In the genomic region with DNA sequence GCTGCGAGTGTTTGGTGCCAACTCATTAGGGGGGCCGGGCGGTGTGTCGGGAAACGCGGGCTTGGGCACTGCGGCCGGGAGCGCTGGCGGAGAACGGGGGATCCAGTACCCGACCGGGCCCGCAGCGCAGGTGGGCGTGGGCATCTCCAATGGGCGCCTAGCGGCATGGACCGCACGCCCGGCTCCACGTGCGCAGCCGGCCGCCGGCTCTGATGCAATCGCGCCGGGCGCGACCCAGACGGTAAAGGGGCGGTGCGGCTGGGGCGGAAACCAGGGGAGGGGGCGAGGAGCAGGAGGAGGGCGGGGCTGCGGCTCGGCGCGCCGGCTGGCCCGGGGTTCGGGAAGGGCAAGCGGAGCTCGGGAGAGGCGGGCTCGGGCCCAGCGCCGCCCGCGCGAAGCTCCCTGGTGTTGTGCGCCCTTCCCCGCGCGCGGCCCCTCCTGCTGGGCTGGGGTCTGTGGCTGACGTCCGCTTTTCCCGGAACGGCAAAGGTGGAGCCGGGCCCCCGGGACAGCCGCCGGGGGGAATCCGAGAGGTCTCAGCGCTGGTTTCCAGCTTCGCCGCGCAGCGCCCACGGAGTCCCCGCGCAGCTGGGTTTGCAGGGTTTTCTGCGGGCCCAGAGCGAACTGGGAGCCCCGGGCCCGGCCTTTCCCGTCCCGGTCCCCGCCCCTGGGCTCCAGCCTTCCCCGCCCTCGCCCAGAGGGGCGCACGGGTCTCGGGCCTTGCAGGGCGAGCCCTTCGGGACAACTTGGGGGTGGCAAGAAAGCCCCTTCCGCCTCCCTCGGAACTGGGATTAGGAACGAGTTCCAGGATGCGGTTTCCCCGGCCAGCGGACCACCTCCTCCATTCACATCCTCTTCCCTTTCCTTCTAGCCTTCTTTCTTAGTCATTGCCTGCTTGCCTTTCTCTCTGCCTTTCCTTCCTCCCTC, we compare ENCODE assay signal across 1 cellular context.
TF ChIP-seq lines count a peak whose summit lies in the region.

No MANE protein-coding gene starts in this region.

TF ChIP-seq in HepG2, 621 proteins besides CTCF, POLR2A, EP300 and RAD21 (continues in another document):
- peak; percentile 89 for TF ChIP-seq UBTF (CRISPR knock-in tag; IDR thresholded peaks at IDR 0.05)
- peak; percentile 46; the same call in 1 of the 2 replicates for TF ChIP-seq BRCA1 (CRISPR knock-in tag; IDR thresholded peaks at IDR 0.05)
- peak; percentile 92 for TF ChIP-seq ZFYVE20 (CRISPR knock-in tag; IDR thresholded peaks at IDR 0.05; ENCODE audit: borderline replicate concordance, low read depth)
- no peak for TF ChIP-seq HNF4G (IDR thresholded peaks at IDR 0.05; ENCODE audit: borderline replicate concordance, low read depth, low read length)
- TF ChIP-seq HNF4G (CRISPR knock-in tag; IDR thresholded peaks at IDR 0.05; ENCODE audit: borderline replicate concordance, low read depth): peak; percentile 79
- no peak for TF ChIP-seq SRSF9 (IDR thresholded peaks at IDR 0.05; ENCODE audit: borderline replicate concordance, insufficient read depth, low read depth, low read length, poor library complexity, severe bottlenecking)
- TF ChIP-seq CENPT (CRISPR knock-in tag; IDR thresholded peaks at IDR 0.05; ENCODE audit: low read depth): peak; percentile 55; the same call in 1 of the 2 replicates
- peak; percentile 65; the same call in 1 of the 2 replicates for TF ChIP-seq ZNF333 (CRISPR knock-in tag; IDR thresholded peaks at IDR 0.05; ENCODE audit: borderline replicate concordance)
- TF ChIP-seq RNF2 (conservative IDR thresholded peaks at IDR 0.05; ENCODE audit: low read depth): no peak; the same call in 1 of the 2 replicates
- no peak for TF ChIP-seq DNMT3B (CRISPR knock-in tag; conservative IDR thresholded peaks at IDR 0.05)
- TF ChIP-seq PHF20 (CRISPR knock-in tag; IDR thresholded peaks at IDR 0.05): peak; percentile 60; the same call in 1 of the 2 replicates
- TF ChIP-seq, protein P1, sequence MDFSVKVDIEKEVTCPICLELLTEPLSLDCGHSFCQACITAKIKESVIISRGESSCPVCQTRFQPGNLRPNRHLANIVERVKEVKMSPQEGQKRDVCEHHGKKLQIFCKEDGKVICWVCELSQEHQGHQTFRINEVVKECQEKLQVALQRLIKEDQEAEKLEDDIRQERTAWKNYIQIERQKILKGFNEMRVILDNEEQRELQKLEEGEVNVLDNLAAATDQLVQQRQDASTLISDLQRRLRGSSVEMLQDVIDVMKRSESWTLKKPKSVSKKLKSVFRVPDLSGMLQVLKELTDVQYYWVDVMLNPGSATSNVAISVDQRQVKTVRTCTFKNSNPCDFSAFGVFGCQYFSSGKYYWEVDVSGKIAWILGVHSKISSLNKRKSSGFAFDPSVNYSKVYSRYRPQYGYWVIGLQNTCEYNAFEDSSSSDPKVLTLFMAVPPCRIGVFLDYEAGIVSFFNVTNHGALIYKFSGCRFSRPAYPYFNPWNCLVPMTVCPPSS (IDR thresholded peaks at IDR 0.05): no peak
- TF ChIP-seq KDM5A (IDR thresholded peaks at IDR 0.05; ENCODE audit: borderline replicate concordance, low read length): no peak
- TF ChIP-seq ATF7-NPFF (CRISPR knock-in tag; IDR thresholded peaks at IDR 0.05; ENCODE audit: low read depth): peak; percentile 96
- peak; percentile 57; the same call in 1 of the 2 replicates for TF ChIP-seq POLR2G (IDR thresholded peaks at IDR 0.05; ENCODE audit: low read depth, low read length)
- TF ChIP-seq, protein P2, sequence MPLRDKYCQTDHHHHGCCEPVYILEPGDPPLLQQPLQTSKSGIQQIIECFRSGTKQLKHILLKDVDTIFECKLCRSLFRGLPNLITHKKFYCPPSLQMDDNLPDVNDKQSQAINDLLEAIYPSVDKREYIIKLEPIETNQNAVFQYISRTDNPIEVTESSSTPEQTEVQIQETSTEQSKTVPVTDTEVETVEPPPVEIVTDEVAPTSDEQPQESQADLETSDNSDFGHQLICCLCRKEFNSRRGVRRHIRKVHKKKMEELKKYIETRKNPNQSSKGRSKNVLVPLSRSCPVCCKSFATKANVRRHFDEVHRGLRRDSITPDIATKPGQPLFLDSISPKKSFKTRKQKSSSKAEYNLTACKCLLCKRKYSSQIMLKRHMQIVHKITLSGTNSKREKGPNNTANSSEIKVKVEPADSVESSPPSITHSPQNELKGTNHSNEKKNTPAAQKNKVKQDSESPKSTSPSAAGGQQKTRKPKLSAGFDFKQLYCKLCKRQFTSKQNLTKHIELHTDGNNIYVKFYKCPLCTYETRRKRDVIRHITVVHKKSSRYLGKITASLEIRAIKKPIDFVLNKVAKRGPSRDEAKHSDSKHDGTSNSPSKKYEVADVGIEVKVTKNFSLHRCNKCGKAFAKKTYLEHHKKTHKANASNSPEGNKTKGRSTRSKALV (CRISPR knock-in tag; IDR thresholded peaks at IDR 0.05): no peak; the same call in 1 of the 2 replicates
- peak; percentile 99 for TF ChIP-seq DMAP1 (CRISPR knock-in tag; IDR thresholded peaks at IDR 0.05)
- no peak for TF ChIP-seq MEF2D (CRISPR knock-in tag; IDR thresholded peaks at IDR 0.05)
- TF ChIP-seq DNMT1 (CRISPR knock-in tag; IDR thresholded peaks at IDR 0.05): peak; percentile 84; the same call in 1 of the 2 replicates
- TF ChIP-seq, protein P3, sequence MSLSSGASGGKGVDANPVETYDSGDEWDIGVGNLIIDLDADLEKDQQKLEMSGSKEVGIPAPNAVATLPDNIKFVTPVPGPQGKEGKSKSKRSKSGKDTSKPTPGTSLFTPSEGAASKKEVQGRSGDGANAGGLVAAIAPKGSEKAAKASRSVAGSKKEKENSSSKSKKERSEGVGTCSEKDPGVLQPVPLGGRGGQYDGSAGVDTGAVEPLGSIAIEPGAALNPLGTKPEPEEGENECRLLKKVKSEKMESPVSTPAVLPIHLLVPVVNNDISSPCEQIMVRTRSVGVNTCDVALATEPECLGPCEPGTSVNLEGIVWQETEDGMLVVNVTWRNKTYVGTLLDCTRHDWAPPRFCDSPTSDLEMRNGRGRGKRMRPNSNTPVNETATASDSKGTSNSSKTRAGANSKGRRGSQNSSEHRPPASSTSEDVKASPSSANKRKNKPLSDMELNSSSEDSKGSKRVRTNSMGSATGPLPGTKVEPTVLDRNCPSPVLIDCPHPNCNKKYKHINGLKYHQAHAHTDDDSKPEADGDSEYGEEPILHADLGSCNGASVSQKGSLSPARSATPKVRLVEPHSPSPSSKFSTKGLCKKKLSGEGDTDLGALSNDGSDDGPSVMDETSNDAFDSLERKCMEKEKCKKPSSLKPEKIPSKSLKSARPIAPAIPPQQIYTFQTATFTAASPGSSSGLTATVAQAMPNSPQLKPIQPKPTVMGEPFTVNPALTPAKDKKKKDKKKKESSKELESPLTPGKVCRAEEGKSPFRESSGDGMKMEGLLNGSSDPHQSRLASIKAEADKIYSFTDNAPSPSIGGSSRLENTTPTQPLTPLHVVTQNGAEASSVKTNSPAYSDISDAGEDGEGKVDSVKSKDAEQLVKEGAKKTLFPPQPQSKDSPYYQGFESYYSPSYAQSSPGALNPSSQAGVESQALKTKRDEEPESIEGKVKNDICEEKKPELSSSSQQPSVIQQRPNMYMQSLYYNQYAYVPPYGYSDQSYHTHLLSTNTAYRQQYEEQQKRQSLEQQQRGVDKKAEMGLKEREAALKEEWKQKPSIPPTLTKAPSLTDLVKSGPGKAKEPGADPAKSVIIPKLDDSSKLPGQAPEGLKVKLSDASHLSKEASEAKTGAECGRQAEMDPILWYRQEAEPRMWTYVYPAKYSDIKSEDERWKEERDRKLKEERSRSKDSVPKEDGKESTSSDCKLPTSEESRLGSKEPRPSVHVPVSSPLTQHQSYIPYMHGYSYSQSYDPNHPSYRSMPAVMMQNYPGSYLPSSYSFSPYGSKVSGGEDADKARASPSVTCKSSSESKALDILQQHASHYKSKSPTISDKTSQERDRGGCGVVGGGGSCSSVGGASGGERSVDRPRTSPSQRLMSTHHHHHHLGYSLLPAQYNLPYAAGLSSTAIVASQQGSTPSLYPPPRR (CRISPR knock-in tag; IDR thresholded peaks at IDR 0.05; ENCODE audit: borderline replicate concordance): peak; percentile 86
- TF ChIP-seq ZSCAN30 (CRISPR knock-in tag; IDR thresholded peaks at IDR 0.05): no peak
- TF ChIP-seq ZFP41 (CRISPR knock-in tag; IDR thresholded peaks at IDR 0.05; ENCODE audit: borderline replicate concordance): peak; percentile 48; the same call in 1 of the 2 replicates
- TF ChIP-seq PAF1 (CRISPR knock-in tag; IDR thresholded peaks at IDR 0.05): no peak
- TF ChIP-seq, protein P4, sequence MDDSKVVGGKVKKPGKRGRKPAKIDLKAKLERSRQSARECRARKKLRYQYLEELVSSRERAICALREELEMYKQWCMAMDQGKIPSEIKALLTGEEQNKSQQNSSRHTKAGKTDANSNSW (CRISPR knock-in tag; IDR thresholded peaks at IDR 0.05; ENCODE audit: borderline replicate concordance): no peak
- TF ChIP-seq ZNF619 (CRISPR knock-in tag; IDR thresholded peaks at IDR 0.05): 0 out of 2 replicates have a peak, but pooled peaks have one; percentile 45
- peak; percentile 98 for TF ChIP-seq ARNT2 (CRISPR knock-in tag; IDR thresholded peaks at IDR 0.05; ENCODE audit: low read depth)
- no peak for TF ChIP-seq RFX1 (IDR thresholded peaks at IDR 0.05)
- peak; percentile 96 for TF ChIP-seq SKI (IDR thresholded peaks at IDR 0.05; ENCODE audit: partially characterized antibody)
- TF ChIP-seq ATAD3A (CRISPR knock-in tag; IDR thresholded peaks at IDR 0.05): no peak
- TF ChIP-seq CCAR2 (optimal IDR thresholded peaks at IDR 0.05; ENCODE audit: low read depth, low read length): no peak
- peak; percentile 68; the same call in 1 of the 2 replicates for TF ChIP-seq ZNF563 (CRISPR knock-in tag; IDR thresholded peaks at IDR 0.05)
- TF ChIP-seq, protein P5, sequence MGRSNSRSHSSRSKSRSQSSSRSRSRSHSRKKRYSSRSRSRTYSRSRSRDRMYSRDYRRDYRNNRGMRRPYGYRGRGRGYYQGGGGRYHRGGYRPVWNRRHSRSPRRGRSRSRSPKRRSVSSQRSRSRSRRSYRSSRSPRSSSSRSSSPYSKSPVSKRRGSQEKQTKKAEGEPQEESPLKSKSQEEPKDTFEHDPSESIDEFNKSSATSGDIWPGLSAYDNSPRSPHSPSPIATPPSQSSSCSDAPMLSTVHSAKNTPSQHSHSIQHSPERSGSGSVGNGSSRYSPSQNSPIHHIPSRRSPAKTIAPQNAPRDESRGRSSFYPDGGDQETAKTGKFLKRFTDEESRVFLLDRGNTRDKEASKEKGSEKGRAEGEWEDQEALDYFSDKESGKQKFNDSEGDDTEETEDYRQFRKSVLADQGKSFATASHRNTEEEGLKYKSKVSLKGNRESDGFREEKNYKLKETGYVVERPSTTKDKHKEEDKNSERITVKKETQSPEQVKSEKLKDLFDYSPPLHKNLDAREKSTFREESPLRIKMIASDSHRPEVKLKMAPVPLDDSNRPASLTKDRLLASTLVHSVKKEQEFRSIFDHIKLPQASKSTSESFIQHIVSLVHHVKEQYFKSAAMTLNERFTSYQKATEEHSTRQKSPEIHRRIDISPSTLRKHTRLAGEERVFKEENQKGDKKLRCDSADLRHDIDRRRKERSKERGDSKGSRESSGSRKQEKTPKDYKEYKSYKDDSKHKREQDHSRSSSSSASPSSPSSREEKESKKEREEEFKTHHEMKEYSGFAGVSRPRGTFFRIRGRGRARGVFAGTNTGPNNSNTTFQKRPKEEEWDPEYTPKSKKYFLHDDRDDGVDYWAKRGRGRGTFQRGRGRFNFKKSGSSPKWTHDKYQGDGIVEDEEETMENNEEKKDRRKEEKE (IDR thresholded peaks at IDR 0.05): no peak
- TF ChIP-seq HOXD1 (CRISPR knock-in tag; IDR thresholded peaks at IDR 0.05): peak; percentile 78
- TF ChIP-seq ZNF678 (CRISPR knock-in tag; IDR thresholded peaks at IDR 0.05): peak; percentile 80
- peak; percentile 82; the same call in 1 of the 2 replicates for TF ChIP-seq ZNF225 (CRISPR knock-in tag; IDR thresholded peaks at IDR 0.05)
- 0 out of 2 replicates have a peak, but pooled peaks have one; percentile 60 for TF ChIP-seq ZSCAN20 (CRISPR knock-in tag; IDR thresholded peaks at IDR 0.05; ENCODE audit: borderline replicate concordance)
- TF ChIP-seq FOSL1 (CRISPR knock-in tag; IDR thresholded peaks at IDR 0.05; ENCODE audit: borderline replicate concordance): no peak
- TF ChIP-seq SCMH1 (CRISPR knock-in tag; IDR thresholded peaks at IDR 0.05; ENCODE audit: borderline replicate concordance): no peak
- TF ChIP-seq, protein P6, sequence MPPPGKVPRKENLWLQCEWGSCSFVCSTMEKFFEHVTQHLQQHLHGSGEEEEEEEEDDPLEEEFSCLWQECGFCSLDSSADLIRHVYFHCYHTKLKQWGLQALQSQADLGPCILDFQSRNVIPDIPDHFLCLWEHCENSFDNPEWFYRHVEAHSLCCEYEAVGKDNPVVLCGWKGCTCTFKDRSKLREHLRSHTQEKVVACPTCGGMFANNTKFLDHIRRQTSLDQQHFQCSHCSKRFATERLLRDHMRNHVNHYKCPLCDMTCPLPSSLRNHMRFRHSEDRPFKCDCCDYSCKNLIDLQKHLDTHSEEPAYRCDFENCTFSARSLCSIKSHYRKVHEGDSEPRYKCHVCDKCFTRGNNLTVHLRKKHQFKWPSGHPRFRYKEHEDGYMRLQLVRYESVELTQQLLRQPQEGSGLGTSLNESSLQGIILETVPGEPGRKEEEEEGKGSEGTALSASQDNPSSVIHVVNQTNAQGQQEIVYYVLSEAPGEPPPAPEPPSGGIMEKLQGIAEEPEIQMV (CRISPR knock-in tag; IDR thresholded peaks at IDR 0.05; ENCODE audit: low read depth): no peak
- peak; percentile 69 for TF ChIP-seq FOSL2 (CRISPR knock-in tag; IDR thresholded peaks at IDR 0.05)
- TF ChIP-seq FOXK2 (IDR thresholded peaks at IDR 0.05): no peak
- no peak for TF ChIP-seq SIN3B (IDR thresholded peaks at IDR 0.05; ENCODE audit: low read length)
- no peak for TF ChIP-seq FOXO4 (CRISPR knock-in tag; conservative IDR thresholded peaks at IDR 0.05)
- TF ChIP-seq ZNF703 (CRISPR knock-in tag; IDR thresholded peaks at IDR 0.05; ENCODE audit: borderline replicate concordance): peak; percentile 86; the same call in 1 of the 2 replicates
